Comparison of ENCODE assay signal across 2 cellular contexts in the genomic region with DNA sequence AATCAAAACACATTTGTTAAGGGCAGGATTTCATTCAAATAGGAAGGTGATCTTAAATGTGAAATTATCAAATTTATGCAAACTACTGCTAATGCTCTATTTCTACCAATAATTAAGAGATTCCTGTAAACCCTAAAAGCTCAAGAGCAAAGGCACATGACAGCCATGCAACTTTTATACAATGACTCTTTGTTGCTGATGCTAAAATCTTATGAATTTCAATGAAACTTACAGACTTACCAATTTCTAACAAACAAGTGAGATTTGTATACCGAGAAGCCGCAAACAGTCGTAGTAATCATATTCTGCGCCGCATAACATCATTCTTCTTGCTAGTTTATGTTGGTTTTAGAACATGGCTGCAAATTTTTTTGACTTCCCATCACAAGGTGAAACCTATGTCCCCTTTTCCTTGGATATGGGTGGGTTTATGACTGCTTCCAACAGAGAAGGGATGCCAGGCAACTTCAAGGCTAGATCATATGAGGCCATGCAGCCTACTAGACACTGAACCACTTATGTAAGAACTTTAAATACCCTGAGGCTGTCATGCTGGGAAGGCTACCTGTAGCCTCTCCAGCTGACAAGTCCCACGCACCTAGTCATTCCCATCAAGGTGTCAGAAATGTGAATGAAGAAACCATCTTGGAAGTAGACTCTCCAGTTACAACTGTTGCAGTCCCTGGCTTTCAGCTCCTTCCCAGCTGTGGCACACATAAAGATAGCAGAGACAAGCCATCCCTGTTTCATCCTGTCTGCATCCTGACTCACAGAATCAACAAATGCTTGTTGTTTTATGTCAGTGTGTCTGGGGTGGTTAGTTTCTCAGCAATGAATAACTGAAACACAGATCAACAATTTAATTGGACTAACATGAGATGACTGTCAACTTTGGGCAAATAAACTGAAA.
TF ChIP-seq lines count a peak whose summit lies in the region.

No MANE protein-coding gene starts in this region.

TF ChIP-seq in A549, 52 proteins besides CTCF, POLR2A, EP300 and RAD21:
- TF ChIP-seq NPAS2 (CRISPR knock-in tag; IDR thresholded peaks at IDR 0.05; ENCODE audit: borderline replicate concordance) (no peak), EHF (CRISPR knock-in tag; IDR thresholded peaks at IDR 0.05) (no peak), SREBF2 (IDR thresholded peaks at IDR 0.05) (no peak), KDM1A (IDR thresholded peaks at IDR 0.05; ENCODE audit: low read depth) (no peak), ZNF302 (CRISPR knock-in tag; IDR thresholded peaks at IDR 0.05) (no peak), CHD4 (IDR thresholded peaks at IDR 0.05; ENCODE audit: borderline replicate concordance) (no peak), POLR2AphosphoS2 (conservative IDR thresholded peaks at IDR 0.05; ENCODE audit: low read length) (no peak), ESRRA (IDR thresholded peaks at IDR 0.05; ENCODE audit: borderline replicate concordance, low read length) (no peak)
- TF ChIP-seq, protein P1, sequence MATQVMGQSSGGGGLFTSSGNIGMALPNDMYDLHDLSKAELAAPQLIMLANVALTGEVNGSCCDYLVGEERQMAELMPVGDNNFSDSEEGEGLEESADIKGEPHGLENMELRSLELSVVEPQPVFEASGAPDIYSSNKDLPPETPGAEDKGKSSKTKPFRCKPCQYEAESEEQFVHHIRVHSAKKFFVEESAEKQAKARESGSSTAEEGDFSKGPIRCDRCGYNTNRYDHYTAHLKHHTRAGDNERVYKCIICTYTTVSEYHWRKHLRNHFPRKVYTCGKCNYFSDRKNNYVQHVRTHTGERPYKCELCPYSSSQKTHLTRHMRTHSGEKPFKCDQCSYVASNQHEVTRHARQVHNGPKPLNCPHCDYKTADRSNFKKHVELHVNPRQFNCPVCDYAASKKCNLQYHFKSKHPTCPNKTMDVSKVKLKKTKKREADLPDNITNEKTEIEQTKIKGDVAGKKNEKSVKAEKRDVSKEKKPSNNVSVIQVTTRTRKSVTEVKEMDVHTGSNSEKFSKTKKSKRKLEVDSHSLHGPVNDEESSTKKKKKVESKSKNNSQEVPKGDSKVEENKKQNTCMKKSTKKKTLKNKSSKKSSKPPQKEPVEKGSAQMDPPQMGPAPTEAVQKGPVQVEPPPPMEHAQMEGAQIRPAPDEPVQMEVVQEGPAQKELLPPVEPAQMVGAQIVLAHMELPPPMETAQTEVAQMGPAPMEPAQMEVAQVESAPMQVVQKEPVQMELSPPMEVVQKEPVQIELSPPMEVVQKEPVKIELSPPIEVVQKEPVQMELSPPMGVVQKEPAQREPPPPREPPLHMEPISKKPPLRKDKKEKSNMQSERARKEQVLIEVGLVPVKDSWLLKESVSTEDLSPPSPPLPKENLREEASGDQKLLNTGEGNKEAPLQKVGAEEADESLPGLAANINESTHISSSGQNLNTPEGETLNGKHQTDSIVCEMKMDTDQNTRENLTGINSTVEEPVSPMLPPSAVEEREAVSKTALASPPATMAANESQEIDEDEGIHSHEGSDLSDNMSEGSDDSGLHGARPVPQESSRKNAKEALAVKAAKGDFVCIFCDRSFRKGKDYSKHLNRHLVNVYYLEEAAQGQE (IDR thresholded peaks at IDR 0.05), result no peak
- TF ChIP-seq, protein P2, sequence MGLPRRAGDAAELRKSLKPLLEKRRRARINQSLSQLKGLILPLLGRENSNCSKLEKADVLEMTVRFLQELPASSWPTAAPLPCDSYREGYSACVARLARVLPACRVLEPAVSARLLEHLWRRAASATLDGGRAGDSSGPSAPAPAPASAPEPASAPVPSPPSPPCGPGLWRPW (IDR thresholded peaks at IDR 0.05), result no peak

TF ChIP-seq in HEK293, 187 proteins besides CTCF, POLR2A, EP300 and RAD21:
- TF ChIP-seq ZNF223 (tag by site-specific recombination; IDR thresholded peaks at IDR 0.05) (no peak), SCRT1 (tag by site-specific recombination; IDR thresholded peaks at IDR 0.05; ENCODE audit: borderline replicate concordance) (peak; percentile 87), SCRT2 (tag by site-specific recombination; IDR thresholded peaks at IDR 0.05) (peak; percentile 98)
